In the genomic region with DNA sequence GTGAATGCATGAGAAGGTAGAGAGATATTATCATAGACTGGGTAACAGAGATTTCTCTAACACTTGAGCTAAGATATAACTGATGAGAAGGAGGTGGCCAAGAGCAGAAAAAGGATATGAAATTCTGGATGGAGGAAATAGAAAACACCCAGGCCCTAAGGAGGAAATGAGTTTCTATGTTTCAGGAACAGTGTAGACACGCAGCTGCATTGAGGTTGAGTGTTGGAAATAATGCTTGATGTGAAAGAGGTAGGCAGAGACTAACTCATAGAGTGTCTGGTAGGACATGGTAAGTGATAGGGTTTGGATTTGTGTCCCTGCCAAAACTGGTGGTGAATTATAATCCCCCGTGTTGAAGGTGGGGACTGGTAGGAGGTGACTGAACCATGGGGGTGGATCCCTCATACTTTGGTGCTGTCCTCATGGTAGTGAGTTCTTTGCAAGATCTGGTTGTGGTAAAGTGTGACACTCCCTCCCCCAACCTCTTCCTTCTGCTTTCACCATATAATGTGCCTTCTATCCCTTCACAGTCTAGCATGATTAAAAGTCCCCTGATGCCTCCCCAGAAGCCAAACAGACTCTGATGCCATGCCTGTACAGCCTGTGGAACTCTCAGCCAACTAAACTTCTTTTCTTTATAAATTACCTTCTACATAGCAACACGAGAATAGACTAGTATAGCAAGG, we compare ENCODE assay signal across 15 cellular contexts.
"Had no signal": no experiment of that assay in that cellular context is flagged by ENCODE, and none has a peak within 500 bp of the region (broad histone marks: within the 10 kb centered on the region; RNA-seq: fewer than 3 reads in every experiment).

No MANE protein-coding gene starts in this region.

- ATAC-seq: activated CD4-positive, CD25-positive, alpha-beta regulatory T cell treated with anti-CD3 and anti-CD28 coated beads, Interleukin-2, amount 50 U/mL, for 24 hours; gastrocnemius medialis; naive thymus-derived CD8-positive, alpha-beta T cell; T-helper 17 cell had no signal

- H3K27ac Mint-ChIP-seq: naive thymus-derived CD8-positive, alpha-beta T cell; progenitor cell of endocrine pancreas; T-helper 17 cell had no signal

- H3K27me3 Mint-ChIP-seq: T-helper 17 cell had no signal

- H3K4me1 ChIP-seq: adrenal gland, gastrocnemius medialis, stomach had no signal

- H3K27ac ChIP-seq: gastrocnemius medialis, stomach, thoracic aorta had no signal

- H3K4me3 ChIP-seq: adrenal gland, gastrocnemius medialis, lung, stomach, thoracic aorta had no signal

- H3K4me3 Mint-ChIP-seq: naive thymus-derived CD8-positive, alpha-beta T cell; T-helper 17 cell had no signal

- H3K27me3 ChIP-seq: adrenal gland, gastrocnemius medialis, stomach had no signal

- H3K9me3 ChIP-seq: adrenal gland, gastrocnemius medialis, stomach, thoracic aorta had no signal

- H3K36me3 Mint-ChIP-seq: naive thymus-derived CD8-positive, alpha-beta T cell had no signal

- DNase-seq: activated naive CD4-positive, alpha-beta T cell treated with anti-CD3 and anti-CD28 coated beads, Interleukin-2, amount 50 U/mL, for 16 hours; adrenal gland; central memory CD4-positive, alpha-beta T cell; cortex of kidney; effector memory CD4-positive, alpha-beta T cell; gastrocnemius medialis; naive thymus-derived CD8-positive, alpha-beta T cell; stimulated activated CD4-positive, alpha-beta T cell treated with anti-CD3 and anti-CD28 coated beads, Interleukin-12 subunit alpha, Interleukin-12 subunit beta, amount 100 ng/mL, for 4 hours; stimulated activated CD8-positive, alpha-beta memory T cell treated with anti-CD3 and anti-CD28 coated beads, Interleukin-4, amount 100 ng/mL, for 48 hours; stomach; T-helper 17 cell had no signal

- H3K36me3 ChIP-seq: adrenal gland, gastrocnemius medialis, stomach, thoracic aorta had no signal

- H3K4me1 Mint-ChIP-seq: naive thymus-derived CD8-positive, alpha-beta T cell; T-helper 17 cell had no signal
